8 cellular contexts compared by ENCODE assay signal in the genomic region with DNA sequence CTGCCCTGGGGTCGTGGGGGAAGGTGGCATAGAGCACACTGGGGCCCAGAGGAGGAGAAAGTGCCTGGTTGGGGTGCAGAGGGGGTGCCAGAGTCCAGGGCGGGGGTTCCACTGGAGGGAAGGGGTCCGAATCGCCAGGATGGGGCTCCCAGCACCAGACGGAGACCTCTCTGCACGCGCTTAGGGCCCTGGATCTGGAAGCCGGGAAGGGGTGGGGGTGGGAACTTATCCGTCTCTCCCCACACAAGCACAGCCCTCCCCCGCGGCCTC. TPM values are rescaled to one million over a fixed set of nuclear protein-coding genes. Genes with fewer than 3 reads are reported as not detected.
DNase-seq lines count a peak whose midpoint lies in the region; ATAC-seq and TF ChIP-seq lines count a peak whose summit lies in the region.

No MANE protein-coding gene starts in this region.

- H3K36me3 ChIP-seq in SK-N-SH (replicated peaks in 1 of 2; ENCODE audit: control insufficient read depth in 1 of 2, insufficient read depth in 2 of 2, low read length in 1 of 2) = peaks cover 26 to 37% of the 10 kb centered on the region in 2 experiments
- peaks cover 59% of the 10 kb centered on the region for H3K36me3 ChIP-seq in OCI-LY7 (ENCODE audit: insufficient read depth, low read length)
- peaks cover 6 to 9% of the 10 kb centered on the region in 2 donors for H3K36me3 ChIP-seq in aorta (ENCODE audit: control insufficient read depth in 1 of 2, insufficient read depth in 2 of 2, low read length in 1 of 2)

- TF ChIP-seq EP300 in SK-N-SH (IDR thresholded peaks at IDR 0.05; ENCODE audit: borderline replicate concordance in 1 of 2, low read depth in 1 of 2, low read length in 1 of 2) = no peak

- H2AFZ ChIP-seq in SK-N-SH (ENCODE audit: low read depth) (no peak overlapping the region), OCI-LY7 (ENCODE audit: low read length) (no peak overlapping the region)

- H3K4me1 ChIP-seq in SK-N-SH (ENCODE audit: control insufficient read depth in 1 of 2, insufficient read depth in 2 of 2, low read depth in 1 of 2, low read length in 1 of 2) (peaks cover 26% of the 10 kb centered on the region in 2 experiments; a peak in 3 of 4 replicates), OCI-LY7 (ENCODE audit: insufficient read depth, low read length, poor library complexity, severe bottlenecking) (peaks cover 36% of the 10 kb centered on the region), aorta (ENCODE audit: control insufficient read depth in 1 of 2, insufficient read depth in 2 of 2, low read length in 2 of 2) (no peaks in the 10 kb centered on the region)

- peaks cover 46% of the 10 kb centered on the region for H3F3A ChIP-seq in SK-N-SH (replicated peaks; ENCODE audit: insufficient read depth)

- H3K4me2 ChIP-seq in SK-N-SH (peak overlapping the region; percentile 99), OCI-LY7 (ENCODE audit: low read length) (peak overlapping the region; percentile 100)

- no peak for TF ChIP-seq RAD21 in SK-N-SH (IDR thresholded peaks at IDR 0.05; ENCODE audit: low read length)

- peak overlapping the region; percentile 85 for H3K4me3 Mint-ChIP-seq in mesothelial cell of epicardium

- H3K27ac ChIP-seq in SK-N-SH (ENCODE audit: low read depth in 2 of 2, low read length in 1 of 2) (peak overlapping the region; percentile 95 to 99), OCI-LY7 (ENCODE audit: low read depth, low read length, poor library complexity, severe bottlenecking) (peak overlapping the region; percentile 87), aorta (ENCODE audit: low read depth in 1 of 2, low read length in 2 of 2) (peak overlapping the region; percentile 79 to 95)

- H3K27me3 ChIP-seq in SK-N-SH (ENCODE audit: insufficient read depth) = no peaks in the 10 kb centered on the region
- H3K27me3 ChIP-seq in aorta (ENCODE audit: control insufficient read depth in 1 of 2, insufficient read depth in 2 of 2, low read length in 1 of 2) = peaks cover 0 to 2% of the 10 kb centered on the region in 2 donors

- intact Hi-C loops in OCI-LY7 (cut with micrococcal nuclease; ENCODE audit: unreplicated experiment) (no loop called here), aorta (cut with DNase I) (no loop called here)

- TF ChIP-seq CTCF in SK-N-SH (IDR thresholded peaks at IDR 0.05) (no peak), OCI-LY7 (conservative IDR thresholded peaks at IDR 0.05; ENCODE audit: low read length) (no peak), mesothelial cell of epicardium (IDR thresholded peaks at IDR 0.05; ENCODE audit: unreplicated experiment) (no peak)

- H3K9me3 ChIP-seq in SK-N-SH = no peaks in the 10 kb centered on the region
- H3K9me3 ChIP-seq in OCI-LY7 (ENCODE audit: low read length) = no peaks in the 10 kb centered on the region
- no peaks in the 10 kb centered on the region for H3K9me3 ChIP-seq in aorta (ENCODE audit: control insufficient read depth, low read length)

- CTCF ChIA-PET in SK-N-SH (lab: Yijun Ruan, JAX) (interaction anchor here (7.8 kb wide), 1 partner anchor 15 kb away, joined by 99 read pairs; no protein-coding TSS in a partner anchor), OCI-LY7 (lab: Charles Lee; ENCODE audit: unreplicated experiment) (interaction anchor here (0.7 kb wide), 1 partner anchor 15 kb away, joined by 3 read pairs; no protein-coding TSS in a partner anchor)

- no TSS peak for BruUV-seq in OCI-LY7 (replicated peaks; lab: Mats Ljungman, UMichigan)

- peak overlapping the region; percentile 94 for H3K27ac Mint-ChIP-seq in mesothelial cell of epicardium

- ATAC-seq in SK-N-SH treated with all-trans-retinoic acid at 6 μM for 48 hours = no peak
- no peak for ATAC-seq in aorta (ENCODE audit: low FRiP score)
- no peak for ATAC-seq in HG03442 (IDR thresholded peaks at IDR 0.05; ENCODE audit: unreplicated experiment)

- H3K9ac ChIP-seq in SK-N-SH = peak overlapping the region; percentile 98

- H4K20me1 ChIP-seq in SK-N-SH (ENCODE audit: insufficient read depth) = peaks cover 42% of the 10 kb centered on the region
- 0 out of 2 replicates have a peak, but pooled peaks cover 7% of the 10 kb centered on the region for H4K20me1 ChIP-seq in OCI-LY7 (ENCODE audit: insufficient read depth, low read length)

- no peaks in the 10 kb centered on the region for H3K27me3 Mint-ChIP-seq in mesothelial cell of epicardium (ENCODE audit: low read depth)

- H3K79me2 ChIP-seq in SK-N-SH (ENCODE audit: insufficient read depth) (peaks cover 71% of the 10 kb centered on the region), OCI-LY7 (ENCODE audit: insufficient read depth, low read depth, low read length) (peaks cover 37% of the 10 kb centered on the region; the same call in 1 of the 2 replicates)

- DNase-seq in SK-N-SH = peak; percentile 62
- no peak for DNase-seq in OCI-LY7 (ENCODE audit: low spot score)
- peak; percentile 77 for DNase-seq in dermis blood vessel endothelial cell
- DNase-seq in mesothelial cell of epicardium (ENCODE audit: low spot score in 2 of 2, unreplicated experiment in 2 of 2) = no peak
- DNase-seq in aorta = peak; percentile 89 to 93
- DNase-seq in NCI-H1105 treated with DMSO at 0.1 percent for 48 hours (lab: John Stamatoyannopoulos, UW) = no peak

- peaks cover 3% of the 10 kb centered on the region for H3K36me3 Mint-ChIP-seq in mesothelial cell of epicardium

- H3K4me3 ChIP-seq in SK-N-SH (ENCODE audit: low read depth in 2 of 2, low read length in 1 of 2) = peak overlapping the region; percentile 79 to 86
- peak overlapping the region; percentile 97 for H3K4me3 ChIP-seq in OCI-LY7 (ENCODE audit: low read depth, low read length, poor library complexity, severe bottlenecking)
- peak overlapping the region; percentile 87 to 93 for H3K4me3 ChIP-seq in aorta (ENCODE audit: low read length in 2 of 2)

- POLR2A ChIA-PET in SK-N-SH (lab: Yijun Ruan, JAX) = interaction anchor here (0.9 to 1.3 kb wide), 3 partner anchors 11 to 18 kb away, joined by 3 to 5 read pairs (median 4); a partner anchor contains a TSS
- POLR2A ChIA-PET in OCI-LY7 (lab: Charles Lee) = no interaction called here

- 0% methylated on average over 3 of the region's 11 CpGs for WGBS in SK-N-SH (ENCODE audit: low lambda C conversion rate)
- WGBS in aorta, 2 donors = 2 to 4% methylated on average over 7 to 11 of the region's 11 CpGs

- no peaks in the 10 kb centered on the region for H3K9me3 Mint-ChIP-seq in mesothelial cell of epicardium

- H3K9me2 ChIP-seq in SK-N-SH (no peaks in the 10 kb centered on the region), OCI-LY7 (ENCODE audit: insufficient read depth, low read length) (no peaks in the 10 kb centered on the region)

- peaks cover 14% of the 10 kb centered on the region for H3K4me1 Mint-ChIP-seq in mesothelial cell of epicardium

TF ChIP-seq in SK-N-SH treated with all-trans-retinoic acid at 6 μM for 48 hours, 23 proteins besides CTCF, POLR2A, EP300 and RAD21 (continues in another document):
- TF ChIP-seq ESRRG (CRISPR knock-in tag; IDR thresholded peaks at IDR 0.05) = no peak

RNA-seq across cellular contexts. Expression of a gene that starts 2.8 kb away (rescaled TPM):
- polyA plus RNA-seq in SK-N-SH (2012; rRNA removed) (8.2 and 13.9 TPM in 2 replicates), aorta (10 to 100 TPM; 11.8 to 27.4 TPM)
- polyA plus RNA-seq in SK-N-SH (2012; cell fraction: cytosol; rRNA removed) = 6.8 and 9.9 TPM in 2 replicates
- 53.9 and 79.1 TPM in 2 replicates for polyA plus RNA-seq in SK-N-SH (2012; cell fraction: nucleus; rRNA removed)
- 11.7 and 20.3 TPM in 2 replicates for total RNA-seq in OCI-LY7 (2014; rRNA removed; shearing (Covaris generic))
- total RNA-seq in OCI-LY7 (2022) (70.9 and 75.8 TPM in 2 replicates), dermis blood vessel endothelial cell (22.1 and 27.9 TPM in 2 replicates), mesothelial cell of epicardium (168 to 177 TPM (median 172 TPM) in 3 replicates), aorta (100 to 1,000 TPM; 112 to 121 TPM)

RNA-seq across cellular contexts. Expression of a gene that starts 9.6 kb away (rescaled TPM):
- polyA plus RNA-seq in SK-N-SH (2012; rRNA removed) (133 and 226 TPM in 2 replicates), aorta (100 to 1,000 TPM; 131 to 164 TPM)
- polyA plus RNA-seq in SK-N-SH (2012; cell fraction: cytosol; rRNA removed) = 114 and 155 TPM in 2 replicates
- 81.6 and 162 TPM in 2 replicates for polyA plus RNA-seq in SK-N-SH (2012; cell fraction: nucleus; rRNA removed)
- total RNA-seq in OCI-LY7 (2014; rRNA removed; shearing (Covaris generic)) = 51.8 and 82.1 TPM in 2 replicates
- total RNA-seq in OCI-LY7 (2022) (207 and 266 TPM in 2 replicates), dermis blood vessel endothelial cell (19.9 and 31.1 TPM in 2 replicates), mesothelial cell of epicardium (105 to 115 TPM (median 108 TPM) in 3 replicates), aorta (100 to 1,000 TPM in 1 of 2 donors, 10 to 100 TPM in 1; 92.8 to 102 TPM)

RNA-seq across cellular contexts. Expression of a gene that starts 13.4 kb away (rescaled TPM):
- 4.8 and 5.1 TPM in 2 replicates for polyA plus RNA-seq in SK-N-SH (2012; rRNA removed)
- polyA plus RNA-seq in SK-N-SH (2012; cell fraction: cytosol; rRNA removed) = 1.6 and 3.5 TPM in 2 replicates
- 25.2 and 37.7 TPM in 2 replicates for polyA plus RNA-seq in SK-N-SH (2012; cell fraction: nucleus; rRNA removed)
- total RNA-seq in OCI-LY7 (2014; rRNA removed; shearing (Covaris generic)) = 0.09 and 0.33 TPM in 2 replicates
- total RNA-seq in OCI-LY7 (2022) = 0.13 and 0.18 TPM in 2 replicates
- total RNA-seq in dermis blood vessel endothelial cell = 2.7 and 2.8 TPM in 2 replicates
- 9.0 to 10.4 TPM (median 9.2 TPM) in 3 replicates for total RNA-seq in mesothelial cell of epicardium
- total RNA-seq in aorta = 1 to 10 TPM; 3.0 to 3.7 TPM
- 1 to 10 TPM in 1 of 2 donors, under 1 TPM in 1; 0.88 to 1.1 TPM for polyA plus RNA-seq in aorta

RNA-seq across cellular contexts. Expression of a gene that starts 18.0 kb away (rescaled TPM):
- polyA plus RNA-seq in SK-N-SH (2012; rRNA removed) = 762 and 857 TPM in 2 replicates
- polyA plus RNA-seq in SK-N-SH (2012; cell fraction: cytosol; rRNA removed) = 628 and 677 TPM in 2 replicates
- polyA plus RNA-seq in SK-N-SH (2012; cell fraction: nucleus; rRNA removed) = 2,521 and 3,638 TPM in 2 replicates
- total RNA-seq in OCI-LY7 (2014; rRNA removed; shearing (Covaris generic)) = 278 and 287 TPM in 2 replicates
- total RNA-seq in OCI-LY7 (2022) = 309 and 321 TPM in 2 replicates
- 83.1 and 192 TPM in 2 replicates for total RNA-seq in dermis blood vessel endothelial cell
- total RNA-seq in mesothelial cell of epicardium = 659 to 674 TPM (median 670 TPM) in 3 replicates
- total RNA-seq in aorta = 100 to 1,000 TPM; 391 to 397 TPM
- 1,000 to 10,000 TPM in 1 of 2 donors, 100 to 1,000 TPM in 1; 252 to 1,634 TPM for polyA plus RNA-seq in aorta

RNA-seq across cellular contexts. Expression of a gene that starts 24.2 kb away (rescaled TPM):
- 53.5 and 78.0 TPM in 2 replicates for polyA plus RNA-seq in SK-N-SH (2012; rRNA removed)
- polyA plus RNA-seq in SK-N-SH (2012; cell fraction: cytosol; rRNA removed) = 35.5 and 51.2 TPM in 2 replicates
- 76.2 and 162 TPM in 2 replicates for polyA plus RNA-seq in SK-N-SH (2012; cell fraction: nucleus; rRNA removed)
- 52.6 and 53.2 TPM in 2 replicates for total RNA-seq in OCI-LY7 (2014; rRNA removed; shearing (Covaris generic))
- total RNA-seq in OCI-LY7 (2022) = 79.8 and 81.5 TPM in 2 replicates
- 22.0 and 25.0 TPM in 2 replicates for total RNA-seq in dermis blood vessel endothelial cell
- total RNA-seq in mesothelial cell of epicardium = 24.4 to 25.8 TPM (median 25.5 TPM) in 3 replicates
- 10 to 100 TPM; 21.9 to 23.3 TPM for total RNA-seq in aorta
- polyA plus RNA-seq in aorta = 10 to 100 TPM; 43.8 to 68.8 TPM

Comparison
In these comparisons a context has a peak if more than half of its experiments do, and no peak if none do; other contexts are left out.
1. DNase-seq: peak in SK-N-SH (single experiment), dermis blood vessel endothelial cell (single experiment) and aorta (2 of 2); none in OCI-LY7 (single experiment), mesothelial cell of epicardium (0 of 2) and NCI-H1105 treated with DMSO at 0.1 percent for 48 hours (single experiment).
2. Peak in every context shown above with its lines, with median percentiles within 50 percentile points of each other: H3K27ac ChIP-seq and H3K4me3 ChIP-seq.